ENCODE assay signal across 8 cellular contexts in genomic region chr1:31064685-31065309, GRCh38. TPM values are rescaled to one million over a fixed set of nuclear protein-coding genes. Genes with fewer than 3 reads are reported as not detected.
DNase-seq lines count a peak whose midpoint lies in the region; ATAC-seq, FAIRE-seq and TF ChIP-seq lines count a peak whose summit lies in the region.

No MANE protein-coding gene starts in this region.

- H3K27ac Mint-ChIP-seq in CD8-positive, alpha-beta T cell, result peak overlapping the region; percentile 99
- peak overlapping the region; percentile 100 for H3K27ac Mint-ChIP-seq in brain

- peaks cover 20% of the 10 kb centered on the region for H3K36me3 Mint-ChIP-seq in CD8-positive, alpha-beta T cell
- peaks cover 19% of the 10 kb centered on the region for H3K36me3 Mint-ChIP-seq in brain

- intact Hi-C loops in CD8-positive, alpha-beta T cell (cut with DNase I, micrococcal nuclease), result loop anchor here (1.0 to 10.0 kb wide), 10 partner anchors 37 to 580 kb away; partner anchors contain the start of genes SNRNP40 (in 2 of the 2), LAPTM5 (in 1 of the 2), PEF1 (in 1 of the 2) and ZCCHC17 (in 1 of the 2)

- CTCF ChIA-PET in CD8-positive, alpha-beta T cell (lab: Charles Lee), result interaction anchor here (1.4 kb wide), 1 partner anchor 263 kb away, joined by 3 read pairs; no protein-coding TSS in a partner anchor

- FAIRE-seq in keratinocyte (lab: Jason Lieb, UNC), result no peak

- H3K9me3 ChIP-seq in CD8-positive, alpha-beta T cell (ENCODE audit: low read length), result no peaks in the 10 kb centered on the region
- H3K9me3 ChIP-seq in keratinocyte (ENCODE audit: control insufficient read depth, low read depth, low read length), result no peaks in the 10 kb centered on the region

- no peaks in the 10 kb centered on the region for H3K9me3 Mint-ChIP-seq in CD8-positive, alpha-beta T cell
- peaks cover 0 to 2% (median 0%) of the 10 kb centered on the region in 5 experiments for H3K9me3 Mint-ChIP-seq in brain

- ATAC-seq in CD8-positive, alpha-beta T cell, result peak; percentile 15
- ATAC-seq in GM19324 (IDR thresholded peaks at IDR 0.05; ENCODE audit: low FRiP score, unreplicated experiment), result peak; percentile 2

- no peaks in the 10 kb centered on the region for H3K36me3 ChIP-seq in CD8-positive, alpha-beta T cell (ENCODE audit: insufficient read depth, low read length)
- H3K36me3 ChIP-seq in keratinocyte (ENCODE audit: control insufficient read depth in 2 of 2, extremely low read depth in 1 of 2, insufficient read depth in 2 of 2, low read length in 2 of 2), result peaks cover 2 to 3% of the 10 kb centered on the region in 2 experiments

- H3K27me3 ChIP-seq in CD8-positive, alpha-beta T cell (ENCODE audit: insufficient read depth, low read length), result no peaks in the 10 kb centered on the region
- no peaks in the 10 kb centered on the region for H3K27me3 ChIP-seq in keratinocyte (ENCODE audit: control insufficient read depth, extremely low read depth, insufficient read depth, low read length)

- peak overlapping the region; percentile 33 for H2AFZ ChIP-seq in keratinocyte (ENCODE audit: control insufficient read depth, low read length)

- peak overlapping the region; percentile 97 for H3K4me3 Mint-ChIP-seq in CD8-positive, alpha-beta T cell
- H3K4me3 Mint-ChIP-seq in brain, result peak overlapping the region; percentile 97 to 100 (median 99)

- TF ChIP-seq CTCF in CD8-positive, alpha-beta T cell (IDR thresholded peaks at IDR 0.05), result no peak
- TF ChIP-seq CTCF in brain (conservative IDR thresholded peaks at IDR 0.05) (no peak), keratinocyte (optimal IDR thresholded peaks at IDR 0.05 in 1 of 3, IDR thresholded peaks at IDR 0.05 in 1 of 3, conservative IDR thresholded peaks at IDR 0.05 in 1 of 3; ENCODE audit: extremely low read depth in 1 of 3, insufficient read depth in 2 of 3, low read length in 3 of 3) (no peak)

- peaks cover 28% of the 10 kb centered on the region for H3K4me1 ChIP-seq in CD8-positive, alpha-beta T cell (ENCODE audit: insufficient read depth, low read length)
- H3K4me1 ChIP-seq in keratinocyte (ENCODE audit: control insufficient read depth, extremely low read depth, insufficient read depth, low read length), result peaks cover 16% of the 10 kb centered on the region

- no peaks in the 10 kb centered on the region for H3K27me3 Mint-ChIP-seq in CD8-positive, alpha-beta T cell (ENCODE audit: low read depth)
- H3K27me3 Mint-ChIP-seq in brain, result peaks cover 8% of the 10 kb centered on the region

- dilution Hi-C loops in keratinocyte (cut with MboI; ENCODE audit: extremely low pct_ligation_motif_present, low sequenced_read_pairs), result no loop called here

- H3K9me1 ChIP-seq in keratinocyte (ENCODE audit: control insufficient read depth, extremely low read depth, insufficient read depth, low read length), result no peaks in the 10 kb centered on the region

- peaks cover 28% of the 10 kb centered on the region for H4K20me1 ChIP-seq in keratinocyte (ENCODE audit: control insufficient read depth, extremely low read depth, insufficient read depth, low read length)

- peak overlapping the region; percentile 79 for H3K4me3 ChIP-seq in CD8-positive, alpha-beta T cell (ENCODE audit: low read depth, low read length)
- H3K4me3 ChIP-seq in keratinocyte (ENCODE audit: control insufficient read depth in 2 of 3, extremely low read depth in 1 of 3, insufficient read depth in 2 of 3, low read depth in 1 of 3, low read length in 3 of 3), result peak overlapping the region; percentile 82 to 100 (median 100)

- peaks cover 57% of the 10 kb centered on the region for H3K79me2 ChIP-seq in keratinocyte (ENCODE audit: control insufficient read depth, insufficient read depth, low read length)

- POLR2A ChIA-PET in CD8-positive, alpha-beta T cell (lab: Charles Lee), result interaction anchor here (0.5 kb wide), 1 partner anchor 8 kb away, joined by 3 read pairs; no protein-coding TSS in a partner anchor

- peak overlapping the region; percentile 100 for H3K9ac ChIP-seq in keratinocyte (ENCODE audit: control insufficient read depth, extremely low read depth, insufficient read depth, low read length)

- peak in 2 of 7 experiments; percentile 16 to 20 for DNase-seq in CD8-positive, alpha-beta T cell
- DNase-seq in NOMO-1 treated with DMSO at 0.1 percent for 48 hours (lab: John Stamatoyannopoulos, UW; ENCODE audit: unreplicated experiment) (peak; percentile 36), keratinocyte (ENCODE audit: low read depth, low spot score) (no peak), cerebellar cortex (ENCODE audit: low spot score) (no peak), GF-D8 (lab: John Stamatoyannopoulos, UW) (no peak)
- peak; percentile 4 to 5 for DNase-seq in stimulated activated CD8-positive, alpha-beta memory T cell treated with anti-CD3 and anti-CD28 coated beads, Interleukin-7, amount 100 ng/mL, for 48 hours (ENCODE audit: extremely low read depth in 1 of 2, low read depth in 1 of 2)

- H3K27ac ChIP-seq in CD8-positive, alpha-beta T cell (ENCODE audit: low read depth, low read length), result peak overlapping the region; percentile 83
- peak overlapping the region; percentile 98 for H3K27ac ChIP-seq in keratinocyte (ENCODE audit: control insufficient read depth, insufficient read depth, low read length)

- peaks cover 32% of the 10 kb centered on the region for H3K4me1 Mint-ChIP-seq in CD8-positive, alpha-beta T cell (ENCODE audit: low read depth)
- H3K4me1 Mint-ChIP-seq in brain, result peaks cover 41% of the 10 kb centered on the region

- peak overlapping the region; percentile 82 for H3K4me2 ChIP-seq in keratinocyte (ENCODE audit: control insufficient read depth, extremely low read depth, insufficient read depth, low read depth, low read length)

RNA-seq across cellular contexts. Expression of gene PUM1, which starts 0.7 kb away (rescaled TPM):
- total RNA-seq in CD8-positive, alpha-beta T cell, result 100 to 1,000 TPM; 190 to 191 TPM
- 76.2 TPM for polyA plus RNA-seq in brain (ENCODE audit: insufficient read depth, low read depth, low replicate concordance)
- polyA plus RNA-seq in keratinocyte, result 64.0 to 86.4 TPM (median 68.6 TPM) in 3 replicates
- polyA plus RNA-seq in keratinocyte (2011; ENCODE audit: low read depth), result 56.7 TPM
- 53.6 and 62.4 TPM in 2 replicates for polyA plus RNA-seq in keratinocyte (2011; cell fraction: cytosol; rRNA removed)
- polyA plus RNA-seq in keratinocyte (2011; cell fraction: nucleus; rRNA removed), result 145 and 192 TPM in 2 replicates
- polyA plus RNA-seq in keratinocyte (2012; ENCODE audit: low replicate concordance), result 41.4 and 57.5 TPM in 2 replicates
- 299 to 558 TPM (median 361 TPM) in 3 replicates for polyA minus RNA-seq in keratinocyte
- 75.8 TPM for polyA minus RNA-seq in keratinocyte (2011; cell fraction: cytosol; rRNA and poly(A)+ RNA removed)
- 119 and 208 TPM in 2 replicates for polyA minus RNA-seq in keratinocyte (2011; cell fraction: nucleus; rRNA and poly(A)+ RNA removed)

Comparison
In these comparisons a context has a peak if more than half of its experiments do, and no peak if none do; other contexts are left out.
1. DNase-seq: peak in NOMO-1 treated with DMSO at 0.1 percent for 48 hours (single experiment) and stimulated activated CD8-positive, alpha-beta memory T cell treated with anti-CD3 and anti-CD28 coated beads, Interleukin-7, amount 100 ng/mL, for 48 hours (2 of 2); none in keratinocyte (single experiment), cerebellar cortex (single experiment) and GF-D8 (single experiment).